15 cellular contexts compared by ENCODE assay signal in the genomic region with DNA sequence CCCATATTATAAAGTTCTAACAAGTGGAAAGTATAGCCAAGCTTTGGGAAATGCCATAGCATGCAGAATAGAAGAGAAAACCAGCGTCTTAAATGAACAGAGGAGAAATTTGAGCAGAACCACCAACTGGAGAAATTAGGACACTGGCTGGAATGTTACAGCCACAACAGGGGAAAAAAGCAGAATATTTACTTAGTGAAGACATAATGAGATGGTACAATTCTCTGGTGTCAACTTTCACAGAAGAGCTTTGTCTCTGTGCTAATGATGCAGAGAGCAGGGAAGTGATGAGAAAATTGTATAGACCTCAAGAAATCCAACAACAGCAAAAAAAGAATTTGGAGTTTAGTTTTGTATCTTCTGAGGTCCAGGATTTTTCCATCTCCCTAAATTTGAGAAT.
DNase-seq lines count a peak whose midpoint lies in the region; ATAC-seq and TF ChIP-seq lines count a peak whose summit lies in the region.
"Had no signal": no experiment of that assay in that cellular context is flagged by ENCODE, and none has a peak within 500 bp of the region (broad histone marks: within the 10 kb centered on the region; RNA-seq: fewer than 3 reads in every experiment).

No MANE protein-coding gene starts in this region.

- H3K4me1 Mint-ChIP-seq in nephron progenitor cell (peaks cover 68% of the 10 kb centered on the region), endothelial cell (ENCODE audit: unreplicated experiment) (no peaks in the 10 kb centered on the region)

- H3K27me3 Mint-ChIP-seq in nephron progenitor cell (ENCODE audit: low read depth, poor library complexity) (no peaks in the 10 kb centered on the region), endothelial cell (ENCODE audit: unreplicated experiment) (no peaks in the 10 kb centered on the region)

- DNase-seq in NCI-H2029 (lab: John Stamatoyannopoulos, UW): peak; percentile 35
- no peak for DNase-seq in NCI-H2029 treated with DMSO at 0.1 percent for 48 hours (lab: John Stamatoyannopoulos, UW)
- DNase-seq in NCI-H146 treated with DMSO at 0.1 percent for 48 hours (lab: John Stamatoyannopoulos, UW; ENCODE audit: unreplicated experiment): peak; percentile 90
- peak; percentile 49 for DNase-seq in NCI-H526 treated with DMSO at 0.1 percent for 48 hours (lab: John Stamatoyannopoulos, UW)
- DNase-seq in nephron progenitor cell: no peak
- DNase-seq in ureter (ENCODE audit: low spot score): no peak
- no peak for DNase-seq in endothelial cell (ENCODE audit: low spot score)
- DNase-seq: DMS 273 treated with DMSO at 0.1 percent for 48 hours, KBM-7, NCI-H187 treated with DMSO at 0.1 percent for 48 hours, NCI-H446, RPMI8226, SIG-M5 had no signal

- ATAC-seq in HG03439 (IDR thresholded peaks at IDR 0.05; ENCODE audit: unreplicated experiment): no peak
- ATAC-seq: A549 had no signal

- H3K27ac Mint-ChIP-seq in nephron progenitor cell (peak overlapping the region; percentile 9), endothelial cell (ENCODE audit: unreplicated experiment) (no peak overlapping the region)

- no peaks in the 10 kb centered on the region for H3K9me3 Mint-ChIP-seq in nephron progenitor cell
- no peaks in the 10 kb centered on the region for H3K9me3 Mint-ChIP-seq in endothelial cell (ENCODE audit: unreplicated experiment)

- TF ChIP-seq CTCF in nephron progenitor cell (IDR thresholded peaks at IDR 0.05): no peak
- TF ChIP-seq CTCF in endothelial cell (IDR thresholded peaks at IDR 0.05; ENCODE audit: unreplicated experiment): no peak

- H3K4me3 Mint-ChIP-seq in nephron progenitor cell (peak overlapping the region; percentile 39), endothelial cell (ENCODE audit: unreplicated experiment) (no peak overlapping the region)

- H3K36me3 Mint-ChIP-seq in nephron progenitor cell (ENCODE audit: low read depth) (peaks cover 9% of the 10 kb centered on the region), endothelial cell (ENCODE audit: low read depth, unreplicated experiment) (no peaks in the 10 kb centered on the region)

Comparison
In these comparisons a context has a peak if more than half of its experiments do, and no peak if none do; other contexts are left out.
1. DNase-seq: peak in NCI-H2029 (single experiment), NCI-H146 treated with DMSO at 0.1 percent for 48 hours (single experiment) and NCI-H526 treated with DMSO at 0.1 percent for 48 hours (single experiment); none in NCI-H2029 treated with DMSO at 0.1 percent for 48 hours (single experiment), nephron progenitor cell (single experiment), ureter (single experiment) and endothelial cell (single experiment).